In the genomic region with DNA sequence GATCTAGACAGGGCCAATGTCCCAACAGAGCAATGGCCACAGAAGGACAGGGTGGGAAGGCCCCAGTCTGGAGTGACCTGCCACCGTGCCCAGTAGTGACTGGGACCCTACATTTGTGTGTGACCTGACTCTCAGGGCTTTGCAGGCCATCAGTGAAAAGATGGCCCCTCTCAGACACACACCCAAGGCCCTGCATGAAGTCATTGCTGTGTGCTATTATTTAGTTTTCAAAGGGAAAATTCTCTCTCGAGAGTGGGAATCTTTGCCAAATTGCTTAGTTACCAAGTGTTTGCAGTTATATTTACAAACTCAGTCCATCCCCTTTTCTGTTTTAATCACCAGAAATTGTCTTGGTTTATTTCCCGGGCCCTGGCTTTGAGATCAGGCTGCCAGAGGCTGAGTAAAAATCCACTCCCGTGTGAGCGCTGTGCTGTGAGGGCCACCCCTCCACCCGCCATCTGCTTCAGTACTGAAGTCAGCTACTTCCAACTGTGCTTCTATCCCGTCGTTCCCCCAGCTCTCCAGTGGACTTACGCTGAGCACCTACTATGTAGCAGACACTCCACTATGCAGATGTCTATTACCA, we compare ENCODE assay signal across 26 cellular contexts.
DNase-seq lines count a peak whose midpoint lies in the region; ATAC-seq and TF ChIP-seq lines count a peak whose summit lies in the region.
"Had no signal": no experiment of that assay in that cellular context is flagged by ENCODE, and none has a peak within 500 bp of the region (broad histone marks: within the 10 kb centered on the region; RNA-seq: fewer than 3 reads in every experiment).

No MANE protein-coding gene starts in this region.

- 65% methylated on average over 9 of the region's 9 CpGs for WGBS in heart right ventricle, 2 donors

- H4K20me1 ChIP-seq in osteoblast (ENCODE audit: insufficient read depth, low read length) = no peaks in the 10 kb centered on the region
- H4K20me1 ChIP-seq: BLaER1 treated with 17β-estradiol and CSF1 and Interleukin-3, amounts not matched to agents 10 nM and 100 nM had no signal

- DNase-seq in GM04504 (ENCODE audit: low read depth) (peak; percentile 5), caudate nucleus (lab: John Stamatoyannopoulos, UW) (peak in 2 of 61 donors; percentile 4 to 5), heart right ventricle (peak in 1 of 2 donors; percentile 29), osteoblast (ENCODE audit: insufficient read length, low spot score, missing footprints) (peak; percentile 17), omental fat pad (ENCODE audit: low spot score) (no peak)
- DNase-seq: activated CD4-positive, alpha-beta T cell treated with anti-CD3 and anti-CD28 coated beads for 4 hours; activated CD8-positive, alpha-beta memory T cell treated with anti-CD3 and anti-CD28 coated beads for 24 hours; activated naive CD4-positive, alpha-beta T cell treated with anti-CD3 and anti-CD28 coated beads, Interleukin-2, amount 50 U/mL, for 16 hours; activated T-cell treated with anti-CD3 and anti-CD28 coated beads for 4 hours; brain microvascular endothelial cell; MV-4-11; NCI-H1436 treated with DMSO at 0.1 percent for 48 hours; NCI-H2081 treated with DMSO at 0.1 percent for 48 hours; NCI-H345; NCI-H82; nephron progenitor cell; pancreas; small intestine; stimulated activated naive CD4-positive, alpha-beta T cell treated with Interleukin-2 at 50 U/mL for 16 hours; T1000; WERI-Rb-1 had no signal

- no peak for TF ChIP-seq CTCF in heart right ventricle (IDR thresholded peaks at IDR 0.05)
- no peak for TF ChIP-seq CTCF in osteoblast (IDR thresholded peaks at IDR 0.05; ENCODE audit: extremely low read depth, low read depth, low read length)
- no peak for TF ChIP-seq CTCF in omental fat pad (IDR thresholded peaks at IDR 0.05)

- H3K4me2 ChIP-seq in osteoblast (ENCODE audit: insufficient read depth, low read length) = no peak overlapping the region
- H3K4me2 ChIP-seq: BLaER1 treated with 17β-estradiol and CSF1 and Interleukin-3, amounts not matched to agents 10 nM and 100 nM had no signal

- H3K36me3 ChIP-seq in heart right ventricle (no peaks in the 10 kb centered on the region), osteoblast (ENCODE audit: insufficient read depth, low read length) (no peaks in the 10 kb centered on the region)
- H3K36me3 ChIP-seq: BLaER1 treated with 17β-estradiol and CSF1 and Interleukin-3, amounts not matched to agents 10 nM and 100 nM; brain microvascular endothelial cell; pancreas; uterus; WERI-Rb-1 had no signal

- intact Hi-C loops in heart right ventricle (cut with DNase I) = no loop called here

- H3K27ac ChIP-seq in caudate nucleus (ENCODE audit: low read depth, low read length) (peak overlapping the region; percentile 58), heart right ventricle (peak overlapping the region in 1 of 10 donors; percentile 48), osteoblast (ENCODE audit: low read depth, low read length) (no peak overlapping the region)
- H3K27ac ChIP-seq: BLaER1 treated with 17β-estradiol and CSF1 and Interleukin-3, amounts not matched to agents 10 nM and 100 nM; brain microvascular endothelial cell; pancreas; WERI-Rb-1 had no signal

- ATAC-seq in heart right ventricle = peak in 7 of 8 donors; percentile 62 to 88 (median 73)
- no peak for ATAC-seq in HG02938 (IDR thresholded peaks at IDR 0.05; ENCODE audit: unreplicated experiment)
- no peak for ATAC-seq in GM21786 (IDR thresholded peaks at IDR 0.05; ENCODE audit: unreplicated experiment)
- no peak for ATAC-seq in omental fat pad (ENCODE audit: low FRiP score)
- ATAC-seq: pancreas had no signal

- H3K4me1 ChIP-seq in heart right ventricle (no peaks in the 10 kb centered on the region), osteoblast (ENCODE audit: insufficient read depth, low read length) (no peaks in the 10 kb centered on the region)
- H3K4me1 ChIP-seq: pancreas, uterus had no signal

- H2AFZ ChIP-seq in osteoblast (ENCODE audit: low read length) = no peak overlapping the region

- no peaks in the 10 kb centered on the region for H3K79me2 ChIP-seq in osteoblast (ENCODE audit: insufficient read depth, low read length)

- H3K27me3 ChIP-seq in heart right ventricle (peaks cover 0 to 9% (median 0%) of the 10 kb centered on the region in 7 donors), osteoblast (ENCODE audit: insufficient read depth, low read length) (no peaks in the 10 kb centered on the region)
- H3K27me3 ChIP-seq: BLaER1 treated with 17β-estradiol and CSF1 and Interleukin-3, amounts not matched to agents 10 nM and 100 nM; brain microvascular endothelial cell; pancreas; uterus had no signal

- H3K4me3 ChIP-seq in heart right ventricle (no peak overlapping the region), osteoblast (ENCODE audit: insufficient read depth, low read length) (no peak overlapping the region)
- H3K4me3 ChIP-seq: BLaER1 treated with 17β-estradiol and CSF1 and Interleukin-3, amounts not matched to agents 10 nM and 100 nM; lung; pancreas; uterus had no signal

- no peaks in the 10 kb centered on the region for H3K9me3 ChIP-seq in heart right ventricle
- H3K9me3 ChIP-seq in osteoblast (ENCODE audit: low read depth, low read length) = no peaks in the 10 kb centered on the region
- H3K9me3 ChIP-seq: BLaER1 treated with 17β-estradiol and CSF1 and Interleukin-3, amounts not matched to agents 10 nM and 100 nM; pancreas; uterus had no signal

Comparison
In these comparisons a context has a peak if more than half of its experiments do, and no peak if none do; other contexts are left out.
1. ATAC-seq: peak in heart right ventricle (7 of 8); none in HG02938 (single experiment), GM21786 (single experiment) and omental fat pad (single experiment).